ENCODE assay signal across 15 cellular contexts in genomic region chr1:5857508-5858090, GRCh38.
DNase-seq lines count a peak whose midpoint lies in the region; ATAC-seq and TF ChIP-seq lines count a peak whose summit lies in the region.
"Had no signal": no experiment of that assay in that cellular context is flagged by ENCODE, and none has a peak within 500 bp of the region (broad histone marks: within the 10 kb centered on the region; RNA-seq: fewer than 3 reads in every experiment).

No MANE protein-coding gene starts in this region.

- no peak overlapping the region for H3K4me3 Mint-ChIP-seq in brain
- H3K4me3 Mint-ChIP-seq: B cell; CD8-positive, alpha-beta memory T cell; HFFc6 had no signal

- no peaks in the 10 kb centered on the region for H3K27me3 ChIP-seq in BLaER1 treated with 17β-estradiol and CSF1 and Interleukin-3, amounts not matched to agents 10 nM and 100 nM
- H3K27me3 ChIP-seq in SJSA1 (replicated peaks) (no peaks in the 10 kb centered on the region), neuronal stem cell (ENCODE audit: control insufficient read depth in 3 of 3, insufficient read depth in 3 of 3, low read depth in 1 of 3, low read length in 3 of 3) (no peaks in the 10 kb centered on the region), aorta (ENCODE audit: control insufficient read depth in 1 of 2, insufficient read depth in 2 of 2, low read length in 1 of 2) (no peaks in the 10 kb centered on the region)

- peaks cover 0 to 20% (median 11%) of the 10 kb centered on the region in 11 experiments; a peak in 12 of 22 replicates for H3K9me3 ChIP-seq in BLaER1 treated with 17β-estradiol and CSF1 and Interleukin-3, amounts not matched to agents 10 nM and 100 nM (replicated peaks in 1 of 11)
- no peaks in the 10 kb centered on the region for H3K9me3 ChIP-seq in SJSA1 (replicated peaks)
- H3K9me3 ChIP-seq in neuronal stem cell (replicated peaks in 1 of 2; ENCODE audit: control insufficient read depth in 2 of 2, insufficient read depth in 1 of 2, low read depth in 1 of 2, low read length in 2 of 2) = peaks cover 0 to 4% of the 10 kb centered on the region in 2 donors
- H3K9me3 ChIP-seq in aorta (ENCODE audit: control insufficient read depth, low read length) = no peaks in the 10 kb centered on the region
- H3K9me3 ChIP-seq: Caco-2 had no signal

- H4K8ac ChIP-seq in neuronal stem cell (ENCODE audit: low read depth, low read length) = no peak overlapping the region

- DNase-seq in SJSA1 (ENCODE audit: low read depth in 1 of 2, low spot score in 2 of 2) (no peak), neuronal stem cell (ENCODE audit: low spot score) (no peak), aorta (no peak), midbrain (lab: John Stamatoyannopoulos, UW) (no peak), cerebellar cortex (ENCODE audit: low spot score) (no peak)
- DNase-seq: Caco-2; CD8-positive, alpha-beta memory T cell; DND-41; GDM1; HCEC 1CT; HFFc6 had no signal

- H4K20me1 ChIP-seq in BLaER1 treated with 17β-estradiol and CSF1 and Interleukin-3, amounts not matched to agents 10 nM and 100 nM = peaks cover 0 to 36% (median 0%) of the 10 kb centered on the region in 11 experiments; a peak in 3 of 22 replicates

- H3K36me3 ChIP-seq in BLaER1 treated with 17β-estradiol and CSF1 and Interleukin-3, amounts not matched to agents 10 nM and 100 nM = peaks cover 0 to 19% (median 9%) of the 10 kb centered on the region in 11 experiments; a peak in 8 of 22 replicates
- H3K36me3 ChIP-seq in SJSA1 (peaks cover 11% of the 10 kb centered on the region), neuronal stem cell (replicated peaks in 1 of 2; ENCODE audit: control insufficient read depth in 2 of 2, insufficient read depth in 2 of 2, low read length in 2 of 2) (peaks cover 4 to 6% of the 10 kb centered on the region in 2 donors), aorta (ENCODE audit: control insufficient read depth in 1 of 2, insufficient read depth in 2 of 2, low read length in 1 of 2) (no peaks in the 10 kb centered on the region)

- H3K4me2 ChIP-seq in BLaER1 treated with 17β-estradiol and CSF1 and Interleukin-3, amounts not matched to agents 10 nM and 100 nM = peak overlapping the region in 9 of 11 experiments; percentile 66 to 90 (median 77); a peak in 16 of 22 replicates
- no peak overlapping the region for H3K4me2 ChIP-seq in neuronal stem cell (ENCODE audit: insufficient read depth, low read length, poor library complexity, severe bottlenecking)

- no peak overlapping the region for H3K18ac ChIP-seq in neuronal stem cell (ENCODE audit: low read length)

- peak overlapping the region; percentile 55 for H2BK15ac ChIP-seq in neuronal stem cell (ENCODE audit: low read length)

- no peaks in the 10 kb centered on the region for H3K79me1 ChIP-seq in neuronal stem cell (ENCODE audit: low read depth, low read length)

- no peak overlapping the region for H3K4ac ChIP-seq in neuronal stem cell (ENCODE audit: low read length)

- no peak overlapping the region for H2AK5ac ChIP-seq in neuronal stem cell (ENCODE audit: low read depth, low read length)

- no peak overlapping the region for H3K27ac ChIP-seq in BLaER1 treated with 17β-estradiol and CSF1 and Interleukin-3, amounts not matched to agents 10 nM and 100 nM
- H3K27ac ChIP-seq in SJSA1 (peak overlapping the region; percentile 87), neuronal stem cell (replicated peaks; ENCODE audit: low read length) (no peak overlapping the region), aorta (ENCODE audit: low read depth in 1 of 2, low read length in 2 of 2) (no peak overlapping the region)
- H3K27ac ChIP-seq: HL-60 had no signal

- no CpG with 5 or more reads among the region's 16 CpGs for WGBS in neuronal stem cell (ENCODE audit: extremely low coverage in 2 of 2, insufficient read length in 2 of 2, insufficient replicate concordance in 1 of 2), 2 donors
- 56 to 65% methylated on average over 14 to 16 of the region's 16 CpGs for WGBS in aorta, 2 donors

- no peak for ATAC-seq in aorta (ENCODE audit: low FRiP score)

- no peak for TF ChIP-seq CTCF in brain (conservative IDR thresholded peaks at IDR 0.05)

- H3K9me3 Mint-ChIP-seq in brain = peaks cover 0 to 5% (median 2%) of the 10 kb centered on the region in 5 experiments
- H3K9me3 Mint-ChIP-seq: HFFc6 had no signal

- intact Hi-C loops in aorta (cut with DNase I) = no loop called here

- no peak overlapping the region for H3K14ac ChIP-seq in neuronal stem cell (ENCODE audit: low read length)

- peaks cover 11 to 50% (median 34%) of the 10 kb centered on the region in 10 experiments; a peak in 19 of 20 replicates for H3K4me1 ChIP-seq in BLaER1 treated with 17β-estradiol and CSF1 and Interleukin-3, amounts not matched to agents 10 nM and 100 nM
- H3K4me1 ChIP-seq in SJSA1 (replicated peaks) = peaks cover 79% of the 10 kb centered on the region
- H3K4me1 ChIP-seq in neuronal stem cell (ENCODE audit: control insufficient read depth in 2 of 2, insufficient read depth in 1 of 2, low read depth in 1 of 2, low read length in 2 of 2) = no peaks in the 10 kb centered on the region
- no peaks in the 10 kb centered on the region for H3K4me1 ChIP-seq in aorta (ENCODE audit: control insufficient read depth in 1 of 2, insufficient read depth in 2 of 2, low read length in 2 of 2)
- H3K4me1 ChIP-seq: Caco-2 had no signal

- H2BK5ac ChIP-seq in neuronal stem cell (ENCODE audit: low read length) = peak overlapping the region; percentile 66

- H2BK120ac ChIP-seq in neuronal stem cell (ENCODE audit: low read depth, low read length) = no peak overlapping the region

- H2BK12ac ChIP-seq in neuronal stem cell (ENCODE audit: low read length) = no peak overlapping the region

- H3K27me3 Mint-ChIP-seq in brain = no peaks in the 10 kb centered on the region
- H3K27me3 Mint-ChIP-seq: B cell had no signal

- H3K23ac ChIP-seq in neuronal stem cell (ENCODE audit: low read depth, low read length, poor library complexity) = peak overlapping the region; percentile 29

- no peak overlapping the region for H2AFZ ChIP-seq in neuronal stem cell (ENCODE audit: low read length)

- peaks cover 20% of the 10 kb centered on the region for H3K4me1 Mint-ChIP-seq in brain
- H3K4me1 Mint-ChIP-seq: B cell; CD8-positive, alpha-beta memory T cell had no signal

- no peak overlapping the region for H4K91ac ChIP-seq in neuronal stem cell (ENCODE audit: low read depth, low read length, poor library complexity)

- H3K27ac Mint-ChIP-seq in brain = peak overlapping the region in 4 of 5 experiments; percentile 2 to 80 (median 12)
- H3K27ac Mint-ChIP-seq: B cell; CD8-positive, alpha-beta memory T cell; HFFc6 had no signal

- no peak overlapping the region for H3K9ac ChIP-seq in BLaER1 treated with 17β-estradiol and CSF1 and Interleukin-3, amounts not matched to agents 10 nM and 100 nM
- H3K9ac ChIP-seq in neuronal stem cell (ENCODE audit: low read depth, low read length, poor library complexity) = no peak overlapping the region

- no peak overlapping the region for H3K4me3 ChIP-seq in BLaER1 treated with 17β-estradiol and CSF1 and Interleukin-3, amounts not matched to agents 10 nM and 100 nM
- H3K4me3 ChIP-seq in SJSA1 (no peak overlapping the region), neuronal stem cell (ENCODE audit: low read length in 2 of 2) (no peak overlapping the region), aorta (ENCODE audit: low read length in 2 of 2) (no peak overlapping the region)

- peaks cover 9% of the 10 kb centered on the region for H3K36me3 Mint-ChIP-seq in brain
